ENCODE assay signal across 24 cellular contexts in the genomic region with DNA sequence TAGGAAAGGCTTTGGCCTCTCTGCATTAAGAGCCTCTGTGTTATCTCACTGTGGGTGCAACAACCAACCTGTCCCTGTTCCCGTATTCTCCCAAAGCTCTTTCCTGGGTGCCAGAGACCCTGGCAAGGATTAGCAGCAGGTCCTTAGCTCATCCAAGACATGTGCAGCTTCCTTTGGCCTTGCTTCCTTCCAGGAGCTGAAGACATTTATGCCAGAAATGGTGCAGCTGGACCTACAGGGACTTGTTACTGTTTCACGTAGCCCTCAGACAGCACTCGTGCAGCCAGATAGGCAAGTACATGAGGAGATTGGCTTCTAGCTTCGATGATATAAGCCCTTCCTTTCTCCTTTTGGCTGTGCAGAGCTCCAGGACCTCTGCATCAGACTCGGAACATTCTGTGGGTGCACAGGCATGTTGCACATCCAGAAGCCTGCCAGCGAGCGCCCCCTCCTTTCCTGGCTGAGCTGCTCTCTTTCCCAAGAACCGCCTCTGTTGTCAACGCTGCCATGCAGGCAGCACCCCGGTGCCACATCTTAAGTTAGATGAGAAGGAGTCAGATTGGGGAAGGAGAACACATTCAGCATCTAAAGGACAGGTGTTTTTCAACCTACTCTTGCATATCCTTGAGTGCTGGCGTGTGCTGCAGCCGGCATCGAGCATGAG.
DNase-seq lines count a peak whose midpoint lies in the region; ATAC-seq and TF ChIP-seq lines count a peak whose summit lies in the region.
"Had no signal": no experiment of that assay in that cellular context is flagged by ENCODE, and none has a peak within 500 bp of the region (broad histone marks: within the 10 kb centered on the region; RNA-seq: fewer than 3 reads in every experiment).

No MANE protein-coding gene starts in this region.

- H3K36me3 ChIP-seq in lung (ENCODE audit: control insufficient read depth in 2 of 2, insufficient read depth in 2 of 2, low read length in 2 of 2), result no peaks in the 10 kb centered on the region
- no peaks in the 10 kb centered on the region for H3K36me3 ChIP-seq in upper lobe of right lung
- H3K36me3 ChIP-seq: ascending aorta, gastrocnemius medialis, SJSA1, suprapubic skin had no signal

- ATAC-seq in lung (ENCODE audit: insufficient read depth, low FRiP score), result no peak
- ATAC-seq in sciatic nerve, result peak; percentile 55
- ATAC-seq in upper lobe of right lung, result no peak
- ATAC-seq in HG02981 (IDR thresholded peaks at IDR 0.05; ENCODE audit: unreplicated experiment), result no peak
- ATAC-seq in activated CD4-positive, CD25-positive, alpha-beta regulatory T cell treated with anti-CD3 and anti-CD28 coated beads, Interleukin-2, amount 50 U/mL, for 24 hours, result no peak
- no peak for ATAC-seq in GM21390 (IDR thresholded peaks at IDR 0.05; ENCODE audit: unreplicated experiment)
- ATAC-seq: CD8-positive, alpha-beta T cell; esophagus mucosa; gastrocnemius medialis had no signal

- intact Hi-C loops in sciatic nerve (cut with DNase I) (no loop called here), upper lobe of right lung (cut with DNase I) (no loop called here)

- DNase-seq in NCI-H1694 (lab: John Stamatoyannopoulos, UW), result peak; percentile 54
- peak; percentile 48 for DNase-seq in astrocyte of the hippocampus (ENCODE audit: low read depth, low spot score)
- peak; percentile 27 for DNase-seq in lung (ENCODE audit: low spot score)
- no peak for DNase-seq in sciatic nerve (ENCODE audit: low spot score)
- no peak for DNase-seq in upper lobe of right lung
- DNase-seq: activated CD4-positive, alpha-beta T cell treated with anti-CD3 and anti-CD28 coated beads for 48 hours; activated naive CD4-positive, alpha-beta T cell treated with anti-CD3 and anti-CD28 coated beads, Interleukin-2, amount 10 ng/mL, durations not matched to agents 7 days and 5 days; activated T-cell treated with anti-CD3 and anti-CD28 coated beads, Interleukin-2, amount 50 U/mL, for 48 hours; CD8-positive, alpha-beta T cell; effector memory CD4-positive, alpha-beta T cell; gastrocnemius medialis; HFFc6; kidney; mammary epithelial cell; NCI-H2029; NCI-H446 treated with DMSO at 0.1 percent for 48 hours had no signal

- H3K27ac ChIP-seq in lung (ENCODE audit: low read depth in 1 of 2, low read length in 1 of 2) (no peak overlapping the region), upper lobe of right lung (no peak overlapping the region)
- H3K27ac ChIP-seq: ascending aorta, gastrocnemius medialis, KMS-11, SJSA1, suprapubic skin had no signal

- WGBS in lung, 2 donors, result 65 to 82% methylated on average over 13 of the region's 13 CpGs

- H3K27me3 ChIP-seq in lung (ENCODE audit: control insufficient read depth, insufficient read depth), result no peaks in the 10 kb centered on the region
- H3K27me3 ChIP-seq in upper lobe of right lung, result no peaks in the 10 kb centered on the region
- H3K27me3 ChIP-seq: ascending aorta, gastrocnemius medialis, SJSA1 had no signal

- no peaks in the 10 kb centered on the region for H3K4me1 ChIP-seq in lung (ENCODE audit: control insufficient read depth in 2 of 2, insufficient read depth in 2 of 2, low read length in 2 of 2)
- peaks cover 2% of the 10 kb centered on the region for H3K4me1 ChIP-seq in upper lobe of right lung
- H3K4me1 ChIP-seq: ascending aorta, gastrocnemius medialis, SJSA1, suprapubic skin had no signal

- TF ChIP-seq CTCF in lung (IDR thresholded peaks at IDR 0.05; ENCODE audit: control extremely low read depth, extremely low read depth) (no peak), upper lobe of right lung (IDR thresholded peaks at IDR 0.05) (no peak)

- H3K4me3 ChIP-seq in lung (no peak overlapping the region), upper lobe of right lung (no peak overlapping the region)
- H3K4me3 ChIP-seq: ascending aorta, gastrocnemius medialis, SJSA1, suprapubic skin had no signal

- H3K9me3 ChIP-seq in lung (ENCODE audit: control insufficient read depth in 2 of 2, insufficient read depth in 1 of 2, low read length in 1 of 2) (no peaks in the 10 kb centered on the region), upper lobe of right lung (no peaks in the 10 kb centered on the region)
- H3K9me3 ChIP-seq: ascending aorta, gastrocnemius medialis, SJSA1, suprapubic skin had no signal

Comparison
In these comparisons a context has a peak if more than half of its experiments do, and no peak if none do; other contexts are left out.
1. DNase-seq: peak in NCI-H1694 (single experiment), astrocyte of the hippocampus (single experiment) and lung (single experiment); none in sciatic nerve (single experiment) and upper lobe of right lung (single experiment).